Comparison of ENCODE assay signal across 8 cellular contexts in the genomic region with DNA sequence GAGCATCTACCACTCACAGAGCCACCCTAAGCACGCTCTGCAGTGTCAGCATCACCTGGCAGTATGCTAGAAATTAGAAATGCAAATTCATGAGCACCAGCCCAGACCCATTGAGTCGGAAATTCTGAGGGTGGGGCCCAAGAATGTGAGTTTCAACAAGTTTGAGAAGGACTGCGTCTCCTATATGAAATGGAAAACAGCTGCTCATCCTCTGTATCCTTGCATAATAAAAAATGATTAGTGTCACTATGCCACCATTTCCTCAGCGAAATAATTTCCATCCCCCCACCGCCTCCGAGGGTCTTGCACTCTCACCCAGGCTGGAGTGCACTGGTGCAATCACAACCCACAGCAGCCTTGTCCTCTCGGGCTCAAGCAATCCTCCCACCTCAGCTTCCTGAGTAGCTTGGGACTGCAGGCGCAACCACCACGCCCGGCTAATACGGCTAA. TPM values are rescaled to one million over a fixed set of nuclear protein-coding genes. Genes with fewer than 3 reads are reported as not detected.
DNase-seq lines count a peak whose midpoint lies in the region; ATAC-seq and TF ChIP-seq lines count a peak whose summit lies in the region.

No MANE protein-coding gene starts in this region.

- no peak for TF ChIP-seq EP300 in stomach (IDR thresholded peaks at IDR 0.05)

- intact Hi-C loops in stomach (cut with DNase I; ENCODE audit: low total_unique reads), result no loop called here

- H3K4me3 ChIP-seq in GM12864 (ENCODE audit: low read depth, low read length) (peak overlapping the region; percentile 84), iPS-20b (ENCODE audit: low read length) (peak overlapping the region; percentile 76; the same call in 1 of the 2 replicates), stomach (peak overlapping the region; percentile 68 to 88 (median 74))

- H3K36me3 ChIP-seq in iPS-20b (ENCODE audit: insufficient read depth, low read depth, low read length), result no peaks in the 10 kb centered on the region
- H3K36me3 ChIP-seq in stomach, result no peaks in the 10 kb centered on the region

- H3K27me3 ChIP-seq in iPS-20b (ENCODE audit: insufficient read depth, low read length), result peaks cover 19% of the 10 kb centered on the region; the same call in 1 of the 2 replicates
- H3K27me3 ChIP-seq in stomach, result peaks cover 0 to 12% (median 0%) of the 10 kb centered on the region in 3 donors

- no peaks in the 10 kb centered on the region for H3K9me3 ChIP-seq in iPS-20b (ENCODE audit: insufficient read depth, low read depth, low read length)
- no peaks in the 10 kb centered on the region for H3K9me3 ChIP-seq in stomach

- no peak for TF ChIP-seq POLR2A in stomach (IDR thresholded peaks at IDR 0.05)

- H3K4me1 ChIP-seq in iPS-20b (ENCODE audit: insufficient read depth, low read length), result peaks cover 14% of the 10 kb centered on the region; the same call in 1 of the 2 replicates
- peaks cover 0 to 47% (median 29%) of the 10 kb centered on the region in 4 donors for H3K4me1 ChIP-seq in stomach

- H3K27ac ChIP-seq in iPS-20b (ENCODE audit: low read length) (no peak overlapping the region), stomach (peak overlapping the region; percentile 88 to 95 (median 89))

- TF ChIP-seq CTCF in GM12864 (IDR thresholded peaks at IDR 0.05; ENCODE audit: low read depth, low read length, missing control alignments) (no peak), stomach (IDR thresholded peaks at IDR 0.05) (no peak)

- peak; percentile 21 for ATAC-seq in HG02610 (IDR thresholded peaks at IDR 0.05; ENCODE audit: unreplicated experiment)
- ATAC-seq in HG02588 (IDR thresholded peaks at IDR 0.05; ENCODE audit: unreplicated experiment), result no peak

- 23 to 34% (median 28%) methylated on average over 11 of the region's 11 CpGs for WGBS in stomach, 5 donors

- peak overlapping the region; percentile 64; the same call in 1 of the 2 replicates for H3K9ac ChIP-seq in iPS-20b (ENCODE audit: low read depth, low read length)

- DNase-seq in GM12864 (ENCODE audit: low read depth), result peak; percentile 68
- DNase-seq in activated CD4-positive, alpha-beta T cell treated with anti-CD3 and anti-CD28 coated beads, Interleukin-2, amount 50 U/mL, for 24 hours (ENCODE audit: low read depth in 1 of 2, low spot score in 1 of 2), result peak; percentile 9 to 41
- DNase-seq in stomach, result no peak
- DNase-seq in NCI-H2196 treated with DMSO at 0.1 percent for 48 hours (lab: John Stamatoyannopoulos, UW; ENCODE audit: unreplicated experiment), result no peak
- no peak for DNase-seq in NCI-H2171 treated with DMSO at 0.1 percent for 48 hours (lab: John Stamatoyannopoulos, UW)

RNA-seq across cellular contexts. Expression of a gene that starts 1.3 kb away (rescaled TPM):
- total RNA-seq in stomach, result 100 to 1,000 TPM in 2 of 5 donors, 10 to 100 TPM in 3; 42.0 to 122 (median 97.1) TPM
- 10 to 100 TPM; 11.5 to 39.7 (median 29.8) TPM for polyA plus RNA-seq in stomach

Comparison
In these comparisons a context has a peak if more than half of its experiments do, and no peak if none do; other contexts are left out.
1. DNase-seq: peak in GM12864 (single experiment) and activated CD4-positive, alpha-beta T cell treated with anti-CD3 and anti-CD28 coated beads, Interleukin-2, amount 50 U/mL, for 24 hours (2 of 2); none in stomach (single experiment), NCI-H2196 treated with DMSO at 0.1 percent for 48 hours (single experiment) and NCI-H2171 treated with DMSO at 0.1 percent for 48 hours (single experiment).
2. Peak in every context shown above with its lines, with median percentiles within 50 percentile points of each other: H3K4me3 ChIP-seq.